Comparison of ENCODE assay signal across 9 cellular contexts in genomic region chr17:29111816-29112499, GRCh38.
DNase-seq lines count a peak whose midpoint lies in the region; ATAC-seq and TF ChIP-seq lines count a peak whose summit lies in the region.
"Had no signal": no experiment of that assay in that cellular context is flagged by ENCODE, and none has a peak within 500 bp of the region (broad histone marks: within the 10 kb centered on the region; RNA-seq: fewer than 3 reads in every experiment).

No MANE protein-coding gene starts in this region.

- H3K27me3 Mint-ChIP-seq in chondrocyte (ENCODE audit: low read depth) = no peaks in the 10 kb centered on the region

- no peaks in the 10 kb centered on the region for H3K9me3 ChIP-seq in liver (ENCODE audit: control insufficient read depth in 4 of 4, low read length in 3 of 4)
- H3K9me3 ChIP-seq: neutrophil had no signal

- DNase-seq in NK-92 treated with Interleukin-12 subunit alpha and Interleukin-12 subunit beta, amount 100 ng/mL, for 24 hours (lab: John Stamatoyannopoulos, UW) = peak; percentile 23
- DNase-seq in NK-92 (lab: John Stamatoyannopoulos, UW; ENCODE audit: unreplicated experiment) (no peak), NCI-H2171 treated with DMSO at 0.1 percent for 48 hours (lab: John Stamatoyannopoulos, UW) (peak; percentile 73), chondrocyte (ENCODE audit: low spot score) (no peak)
- DNase-seq in activated CD4-positive, alpha-beta T cell treated with anti-CD3 and anti-CD28 coated beads for 4 hours = peak; percentile 60 to 72
- DNase-seq in stimulated activated CD8-positive, alpha-beta memory T cell treated with anti-CD3 and anti-CD28 coated beads, Interleukin-12 subunit alpha, Interleukin-12 subunit beta, amount 100 ng/mL, for 24 hours (ENCODE audit: extremely low read depth) = peak; percentile 44

- no peak overlapping the region for H3K27ac Mint-ChIP-seq in chondrocyte (ENCODE audit: unreplicated experiment)

- peaks cover 17 to 64% (median 56%) of the 10 kb centered on the region in 4 donors for H3K4me1 ChIP-seq in liver (ENCODE audit: control insufficient read depth in 4 of 4, insufficient read depth in 4 of 4, low read length in 3 of 4)

- peaks cover 12 to 32% (median 17%) of the 10 kb centered on the region in 4 donors for H3K36me3 ChIP-seq in liver (ENCODE audit: control insufficient read depth in 4 of 4, insufficient read depth in 3 of 4, low read depth in 1 of 4, low read length in 3 of 4)

- H3K4me3 ChIP-seq in liver (ENCODE audit: low read depth in 1 of 3, low read length in 3 of 3) = no peak overlapping the region

- no peak overlapping the region for H3K4me3 Mint-ChIP-seq in chondrocyte (ENCODE audit: unreplicated experiment)

- H3K36me3 Mint-ChIP-seq in chondrocyte (ENCODE audit: low read depth) = peaks cover 9% of the 10 kb centered on the region

- TF ChIP-seq RAD21 in liver (IDR thresholded peaks at IDR 0.05) = peak; percentile 82 to 86

- no peak overlapping the region for H3K27ac ChIP-seq in liver (ENCODE audit: low read depth in 1 of 2, low read length in 2 of 2)
- H3K27ac ChIP-seq: neutrophil had no signal

- H3K27me3 ChIP-seq in liver (ENCODE audit: control insufficient read depth in 4 of 4, insufficient read depth in 4 of 4, low read length in 3 of 4) = no peaks in the 10 kb centered on the region
- H3K27me3 ChIP-seq: neutrophil had no signal

- WGBS in liver = 33% methylated on average over 20 of the region's 20 CpGs

- TF ChIP-seq CTCF in chondrocyte (IDR thresholded peaks at IDR 0.05) (peak; percentile 95), liver (IDR thresholded peaks at IDR 0.05; ENCODE audit: low read depth, low read length, missing input control) (peak; percentile 87)

- peaks cover 12% of the 10 kb centered on the region for H3K4me1 Mint-ChIP-seq in chondrocyte (ENCODE audit: low read depth)

- no peaks in the 10 kb centered on the region for H3K9me3 Mint-ChIP-seq in chondrocyte (ENCODE audit: low read depth)

- ATAC-seq in GM21737 (IDR thresholded peaks at IDR 0.05; ENCODE audit: unreplicated experiment) = no peak

- no peak overlapping the region for H3K9ac ChIP-seq in liver (ENCODE audit: low read depth in 1 of 2, low read length in 2 of 2)

TF ChIP-seq in liver, 16 proteins besides CTCF, POLR2A, EP300 and RAD21:
- TF ChIP-seq HNF4A (conservative IDR thresholded peaks at IDR 0.05) (peak in 1 of 2 donors; percentile 11), YY1 (IDR thresholded peaks at IDR 0.05) (no peak), RXRA (IDR thresholded peaks at IDR 0.05) (peak in 1 of 2 donors; percentile 5), ATF3 (IDR thresholded peaks at IDR 0.05) (no peak)

Comparison
In these comparisons a context has a peak if more than half of its experiments do, and no peak if none do; other contexts are left out.
1. DNase-seq: peak in NK-92 treated with Interleukin-12 subunit alpha and Interleukin-12 subunit beta, amount 100 ng/mL, for 24 hours (single experiment), NCI-H2171 treated with DMSO at 0.1 percent for 48 hours (single experiment), activated CD4-positive, alpha-beta T cell treated with anti-CD3 and anti-CD28 coated beads for 4 hours (2 of 2) and stimulated activated CD8-positive, alpha-beta memory T cell treated with anti-CD3 and anti-CD28 coated beads, Interleukin-12 subunit alpha, Interleukin-12 subunit beta, amount 100 ng/mL, for 24 hours (single experiment); none in NK-92 (single experiment) and chondrocyte (single experiment).